In genomic region chr9:111919875-111920274, GRCh38 we compare ENCODE assay signal across 16 cellular contexts. TPM values are rescaled to one million over a fixed set of nuclear protein-coding genes. Genes with fewer than 3 reads are reported as not detected.
DNase-seq lines count a peak whose midpoint lies in the region; ATAC-seq, FAIRE-seq and TF ChIP-seq lines count a peak whose summit lies in the region.
"Had no signal": no experiment of that assay in that cellular context is flagged by ENCODE, and none has a peak within 500 bp of the region (broad histone marks: within the 10 kb centered on the region; RNA-seq: fewer than 3 reads in every experiment).

No MANE protein-coding gene starts in this region.

- intact Hi-C loops in OCI-LY7 (cut with micrococcal nuclease; ENCODE audit: unreplicated experiment): loop anchor here (10.0 kb wide), 1 partner anchor 155 kb away; no protein-coding TSS in a partner anchor
- intact Hi-C loops in activated CD4-positive, alpha-beta memory T cell treated with anti-CD3 and anti-CD28 coated beads for 36 hours (cut with micrococcal nuclease): loop anchor here (5.0 to 10.0 kb wide), 5 partner anchors 113 to 1665 kb away; partner anchors contain the start of genes INIP and TXN

- H3K4me3 Mint-ChIP-seq in activated naive CD4-positive, alpha-beta T cell treated with anti-CD3 and anti-CD28 coated beads, Interleukin-2, amount 50 U/mL, for 24 hours: no peak overlapping the region
- peak overlapping the region; percentile 50 for H3K4me3 Mint-ChIP-seq in stimulated activated memory B cell treated with anti-CD40 and anti-IgM and Interleukin-4, amounts not matched to agents 10 μg/mL and 1 μg/mL and 100 μg/mL, for 72 hours
- no peak overlapping the region for H3K4me3 Mint-ChIP-seq in activated CD4-positive, alpha-beta memory T cell treated with anti-CD3 and anti-CD28 coated beads for 36 hours
- H3K4me3 Mint-ChIP-seq: HFFc6 had no signal

- H2AFZ ChIP-seq in OCI-LY7 (ENCODE audit: low read length): no peak overlapping the region

- H3K4me1 ChIP-seq in OCI-LY7 (ENCODE audit: insufficient read depth, low read length, poor library complexity, severe bottlenecking): peaks cover 73% of the 10 kb centered on the region

- peak overlapping the region; percentile 23 for H3K27ac Mint-ChIP-seq in activated naive CD4-positive, alpha-beta T cell treated with anti-CD3 and anti-CD28 coated beads, Interleukin-2, amount 50 U/mL, for 24 hours
- peak overlapping the region; percentile 81 for H3K27ac Mint-ChIP-seq in stimulated activated memory B cell treated with anti-CD40 and anti-IgM and Interleukin-4, amounts not matched to agents 10 μg/mL and 1 μg/mL and 100 μg/mL, for 72 hours
- H3K27ac Mint-ChIP-seq in activated CD4-positive, alpha-beta memory T cell treated with anti-CD3 and anti-CD28 coated beads for 36 hours: no peak overlapping the region
- H3K27ac Mint-ChIP-seq: HFFc6 had no signal

- TF ChIP-seq CTCF in OCI-LY7 (conservative IDR thresholded peaks at IDR 0.05; ENCODE audit: low read length): no peak

- POLR2A ChIA-PET in OCI-LY7 (lab: Charles Lee): interaction anchor here (0.7 to 2.5 kb wide), 4 partner anchors 11 to 168 kb away, joined by 3 to 7 read pairs (median 6); partner anchors contain the start of gene UGCG
- POLR2A ChIA-PET in activated CD4-positive, alpha-beta memory T cell treated with anti-CD3 and anti-CD28 coated beads for 36 hours (lab: Charles Lee): no interaction called here

- no peak for DNase-seq in activated naive CD4-positive, alpha-beta T cell treated with Interleukin-2 at 50 U/mL for 16 hours
- DNase-seq in GM19239 (ENCODE audit: insufficient read length, low spot score) (no peak), OCI-LY7 (ENCODE audit: low spot score) (peak; percentile 51)
- DNase-seq in activated CD4-positive, alpha-beta memory T cell treated with anti-CD3 and anti-CD28 coated beads for 36 hours: no peak
- DNase-seq: HFFc6, Kasumi-1, NCI-H1105, NCI-H187 treated with DMSO at 0.1 percent for 48 hours, NCI-H2171, NCI-H82 had no signal

- H3K9me3 Mint-ChIP-seq in activated naive CD4-positive, alpha-beta T cell treated with anti-CD3 and anti-CD28 coated beads, Interleukin-2, amount 50 U/mL, for 24 hours: no peaks in the 10 kb centered on the region
- no peaks in the 10 kb centered on the region for H3K9me3 Mint-ChIP-seq in stimulated activated memory B cell treated with anti-CD40 and anti-IgM and Interleukin-4, amounts not matched to agents 10 μg/mL and 1 μg/mL and 100 μg/mL, for 72 hours
- H3K9me3 Mint-ChIP-seq in activated CD4-positive, alpha-beta memory T cell treated with anti-CD3 and anti-CD28 coated beads for 36 hours: no peaks in the 10 kb centered on the region
- H3K9me3 Mint-ChIP-seq: HFFc6 had no signal

- ATAC-seq in stimulated activated memory B cell treated with anti-CD40 and anti-IgM and Interleukin-4, amounts not matched to agents 10 μg/mL and 1 μg/mL and 100 μg/mL, for 72 hours: peak; percentile 65
- no peak for ATAC-seq in HG03520 (IDR thresholded peaks at IDR 0.05; ENCODE audit: unreplicated experiment)
- ATAC-seq: Panc1 had no signal

- peaks cover 80% of the 10 kb centered on the region; the same call in 1 of the 2 replicates for H3K79me2 ChIP-seq in OCI-LY7 (ENCODE audit: insufficient read depth, low read depth, low read length)

- H3K27ac ChIP-seq in OCI-LY7 (ENCODE audit: low read depth, low read length, poor library complexity, severe bottlenecking): peak overlapping the region; percentile 46
- H3K27ac ChIP-seq: C4-2B had no signal

- FAIRE-seq in GM19239 (lab: Jason Lieb, UNC): peak; percentile 51
- FAIRE-seq: A204.1 had no signal

- H3K27me3 Mint-ChIP-seq in activated naive CD4-positive, alpha-beta T cell treated with anti-CD3 and anti-CD28 coated beads, Interleukin-2, amount 50 U/mL, for 24 hours: no peaks in the 10 kb centered on the region
- H3K27me3 Mint-ChIP-seq in stimulated activated memory B cell treated with anti-CD40 and anti-IgM and Interleukin-4, amounts not matched to agents 10 μg/mL and 1 μg/mL and 100 μg/mL, for 72 hours: no peaks in the 10 kb centered on the region
- no peaks in the 10 kb centered on the region for H3K27me3 Mint-ChIP-seq in activated CD4-positive, alpha-beta memory T cell treated with anti-CD3 and anti-CD28 coated beads for 36 hours

- CTCF ChIA-PET in OCI-LY7 (lab: Charles Lee; ENCODE audit: unreplicated experiment): no interaction called here
- CTCF ChIA-PET in activated CD4-positive, alpha-beta memory T cell treated with anti-CD3 and anti-CD28 coated beads for 36 hours (lab: Charles Lee): interaction anchor here (1.2 kb wide), 1 partner anchor 17 kb away, joined by 3 read pairs; no protein-coding TSS in a partner anchor

- peaks cover 10% of the 10 kb centered on the region for H3K36me3 Mint-ChIP-seq in activated naive CD4-positive, alpha-beta T cell treated with anti-CD3 and anti-CD28 coated beads, Interleukin-2, amount 50 U/mL, for 24 hours
- peaks cover 39% of the 10 kb centered on the region for H3K36me3 Mint-ChIP-seq in stimulated activated memory B cell treated with anti-CD40 and anti-IgM and Interleukin-4, amounts not matched to agents 10 μg/mL and 1 μg/mL and 100 μg/mL, for 72 hours
- peaks cover 18% of the 10 kb centered on the region for H3K36me3 Mint-ChIP-seq in activated CD4-positive, alpha-beta memory T cell treated with anti-CD3 and anti-CD28 coated beads for 36 hours

- H3K36me3 ChIP-seq in OCI-LY7 (ENCODE audit: insufficient read depth, low read length): peaks cover 58% of the 10 kb centered on the region

- H3K4me3 ChIP-seq in OCI-LY7 (ENCODE audit: low read depth, low read length, poor library complexity, severe bottlenecking): no peak overlapping the region

- peak overlapping the region; percentile 45 for H3K4me2 ChIP-seq in OCI-LY7 (ENCODE audit: low read length)

- H3K4me1 Mint-ChIP-seq in activated naive CD4-positive, alpha-beta T cell treated with anti-CD3 and anti-CD28 coated beads, Interleukin-2, amount 50 U/mL, for 24 hours: peaks cover 47% of the 10 kb centered on the region
- peaks cover 48% of the 10 kb centered on the region for H3K4me1 Mint-ChIP-seq in stimulated activated memory B cell treated with anti-CD40 and anti-IgM and Interleukin-4, amounts not matched to agents 10 μg/mL and 1 μg/mL and 100 μg/mL, for 72 hours
- peaks cover 27% of the 10 kb centered on the region for H3K4me1 Mint-ChIP-seq in activated CD4-positive, alpha-beta memory T cell treated with anti-CD3 and anti-CD28 coated beads for 36 hours (ENCODE audit: low read depth)

- H3K9me3 ChIP-seq in OCI-LY7 (ENCODE audit: low read length): no peaks in the 10 kb centered on the region

- H3K9me2 ChIP-seq in OCI-LY7 (ENCODE audit: insufficient read depth, low read length): no peaks in the 10 kb centered on the region

- no TSS peak for BruUV-seq in OCI-LY7 (replicated peaks; lab: Mats Ljungman, UMichigan)

- H4K20me1 ChIP-seq in OCI-LY7 (ENCODE audit: insufficient read depth, low read length): no peaks in the 10 kb centered on the region

RNA-seq across cellular contexts. Expression of gene UGCG, which starts 23.3 kb away (rescaled TPM):
- total RNA-seq in OCI-LY7 (2014; rRNA removed; shearing (Covaris generic)): 12.0 and 14.7 TPM in 2 replicates
- 12.9 and 16.5 TPM in 2 replicates for total RNA-seq in OCI-LY7 (2022)
- total RNA-seq in activated CD4-positive, alpha-beta memory T cell treated with anti-CD3 and anti-CD28 coated beads for 36 hours: 10 to 100 TPM; 12.4 to 13.5 TPM
